Comparison of ENCODE assay signal across 8 cellular contexts in genomic region chr9:37582548-37583157, GRCh38. TPM values are rescaled to one million over a fixed set of nuclear protein-coding genes. Genes with fewer than 3 reads are reported as not detected.
A peak's percentile ranks its signal among the peaks of the same experiment; 100 is the strongest.
DNase-seq lines count a peak whose midpoint lies in the region; FAIRE-seq and TF ChIP-seq lines count a peak whose summit lies in the region.

No MANE protein-coding gene starts in this region.

- H3K4me3 Mint-ChIP-seq in nephron progenitor cell = no peak overlapping the region

- TF ChIP-seq POLR2A in H54 (IDR thresholded peaks at IDR 0.05; ENCODE audit: low read depth, low read length) (no peak), erythroblast (IDR thresholded peaks at IDR 0.05; ENCODE audit: low read length) (no peak)

- H3K9me3 Mint-ChIP-seq in nephron progenitor cell = no peaks in the 10 kb centered on the region

- peaks cover 50% of the 10 kb centered on the region for H3K36me3 Mint-ChIP-seq in nephron progenitor cell (ENCODE audit: low read depth)

- FAIRE-seq in H54 (lab: Jason Lieb, UNC) = peak; percentile 48

- no peaks in the 10 kb centered on the region for H3K4me1 Mint-ChIP-seq in nephron progenitor cell

- POLR2A ChIA-PET in HEK293T (lab: Yijun Ruan, JAX) = no interaction called here

- DNase-seq in CD1c-positive myeloid dendritic cell (ENCODE audit: extremely low spot score) (peak; percentile 56), H54 (ENCODE audit: insufficient read length, low spot score) (no peak), RPMI7951 (ENCODE audit: low read depth) (peak; percentile 55), erythroblast (lab: John Stamatoyannopoulos, UW) (peak; percentile 67 to 78), nephron progenitor cell (no peak), HEK293T (ENCODE audit: extremely low spot score) (no peak)
- DNase-seq in stimulated activated CD4-positive, alpha-beta T cell treated with anti-CD3 and anti-CD28 coated beads, Interleukin-4, amount 100 ng/mL, for 1 hour = no peak
- no peak for DNase-seq in activated effector memory CD4-positive, alpha-beta T cell treated with anti-CD3 and anti-CD28 coated beads, Interleukin-2, amount 50 U/mL, for 16 hours

- H3K27me3 Mint-ChIP-seq in nephron progenitor cell (ENCODE audit: low read depth, poor library complexity) = no peaks in the 10 kb centered on the region

- peak overlapping the region; percentile 77 for H3K27ac Mint-ChIP-seq in nephron progenitor cell

- CTCF ChIA-PET in HEK293T (lab: Yijun Ruan, JAX) = no interaction called here

- peak; percentile 49 for TF ChIP-seq CTCF in nephron progenitor cell (IDR thresholded peaks at IDR 0.05)

TF ChIP-seq in HEK293T, 16 proteins besides CTCF, POLR2A, EP300 and RAD21:
- TF ChIP-seq L3MBTL2 (conservative IDR thresholded peaks at IDR 0.05) (no peak), LEF1 (IDR thresholded peaks at IDR 0.05; ENCODE audit: borderline replicate concordance) (no peak), PKNOX1 (IDR thresholded peaks at IDR 0.05) (no peak), ARNT (IDR thresholded peaks at IDR 0.05) (no peak), NFRKB (IDR thresholded peaks at IDR 0.05) (no peak), FOXK2 (IDR thresholded peaks at IDR 0.05) (no peak), FOXM1 (IDR thresholded peaks at IDR 0.05; ENCODE audit: borderline replicate concordance) (no peak), TARDBP (IDR thresholded peaks at IDR 0.05) (no peak), HDGF (IDR thresholded peaks at IDR 0.05; ENCODE audit: borderline replicate concordance) (no peak), SUZ12 (IDR thresholded peaks at IDR 0.05) (no peak)
TF ChIP-seq in HEK293T: peak in this region for 0.

RNA-seq across cellular contexts. Expression of gene FBXO10, which starts 6.5 kb away (rescaled TPM):
- 2.6 and 7.2 TPM in 2 replicates for total RNA-seq in RPMI7951 (2014; rRNA removed; shearing (Covaris generic))

RNA-seq across cellular contexts. Expression of gene TOMM5, which starts 9.7 kb away (rescaled TPM):
- 265 and 292 TPM in 2 replicates for total RNA-seq in RPMI7951 (2014; rRNA removed; shearing (Covaris generic))

Comparison
In these comparisons a context has a peak if more than half of its experiments do, and no peak if none do; other contexts are left out.
1. DNase-seq: peak in CD1c-positive myeloid dendritic cell (single experiment), RPMI7951 (single experiment) and erythroblast (2 of 2); none in H54 (single experiment), nephron progenitor cell (single experiment), HEK293T (single experiment), stimulated activated CD4-positive, alpha-beta T cell treated with anti-CD3 and anti-CD28 coated beads, Interleukin-4, amount 100 ng/mL, for 1 hour (single experiment) and activated effector memory CD4-positive, alpha-beta T cell treated with anti-CD3 and anti-CD28 coated beads, Interleukin-2, amount 50 U/mL, for 16 hours (single experiment).